ENCODE assay signal across 10 cellular contexts in the genomic region with DNA sequence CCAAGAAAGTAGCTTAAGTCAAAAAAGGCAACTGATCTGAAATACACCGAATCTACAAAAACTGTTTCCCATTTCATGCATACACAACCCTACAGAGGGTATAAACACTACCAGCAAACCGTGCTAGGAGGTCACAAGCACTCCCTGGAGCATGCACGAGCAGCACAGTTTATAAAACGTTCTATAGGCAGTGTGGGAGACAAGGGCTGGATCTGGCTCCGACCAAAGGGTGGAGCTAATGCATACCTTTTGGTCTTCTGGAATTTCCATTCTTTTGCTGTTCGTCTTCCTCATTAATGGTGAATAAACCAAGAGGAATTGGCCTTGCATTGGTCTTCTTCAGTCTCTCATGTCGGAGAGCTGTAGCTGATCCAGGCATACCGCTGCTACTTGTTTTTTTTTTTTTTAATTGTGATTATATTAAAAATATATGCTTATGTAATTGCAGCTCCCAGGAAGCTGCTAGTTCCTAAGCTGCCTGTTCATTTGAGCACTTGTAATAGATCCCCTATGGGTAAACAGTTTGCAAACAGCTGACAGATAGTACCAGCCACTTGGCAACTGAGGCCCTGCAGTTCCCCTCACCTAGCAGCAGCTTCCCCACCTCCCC. TPM values are rescaled to one million over a fixed set of nuclear protein-coding genes. Genes with fewer than 3 reads are reported as not detected.
DNase-seq lines count a peak whose midpoint lies in the region; ATAC-seq and TF ChIP-seq lines count a peak whose summit lies in the region.
"Had no signal": no experiment of that assay in that cellular context is flagged by ENCODE, and none has a peak within 500 bp of the region (broad histone marks: within the 10 kb centered on the region; RNA-seq: fewer than 3 reads in every experiment).

No MANE protein-coding gene starts in this region.

- H3K4me3 ChIP-seq in kidney epithelial cell (ENCODE audit: low read depth, low read length) (no peak overlapping the region), coronary artery (no peak overlapping the region)
- H3K4me3 ChIP-seq: ascending aorta, thoracic aorta had no signal

- no peak for TF ChIP-seq CTCF in VCaP (conservative IDR thresholded peaks at IDR 0.05)
- TF ChIP-seq CTCF in kidney epithelial cell (IDR thresholded peaks at IDR 0.05; ENCODE audit: insufficient read depth, low read length, poor library complexity, severe bottlenecking) = peak; percentile 5
- no peak for TF ChIP-seq CTCF in coronary artery (IDR thresholded peaks at IDR 0.05)

- H3K27ac ChIP-seq in VCaP (peak overlapping the region; percentile 44), coronary artery (no peak overlapping the region)
- H3K27ac ChIP-seq: ascending aorta, thoracic aorta had no signal

- no peaks in the 10 kb centered on the region for H3K27me3 ChIP-seq in kidney epithelial cell (ENCODE audit: control insufficient read depth, insufficient read depth, low read length)
- H3K27me3 ChIP-seq: ascending aorta had no signal

- no peaks in the 10 kb centered on the region for H3K36me3 ChIP-seq in kidney epithelial cell (ENCODE audit: control insufficient read depth, insufficient read depth, low read length)
- H3K36me3 ChIP-seq: ascending aorta, thoracic aorta had no signal

- no peak for ATAC-seq in HG03565 (IDR thresholded peaks at IDR 0.05; ENCODE audit: unreplicated experiment)

- DNase-seq in Ammon's horn (ENCODE audit: low spot score) (peak; percentile 62), HT-29 (ENCODE audit: low spot score) (peak; percentile 61), kidney epithelial cell (ENCODE audit: low read depth) (no peak), coronary artery (ENCODE audit: low spot score) (no peak), foreskin melanocyte (no peak), HuH-7 (ENCODE audit: low spot score) (no peak)

RNA-seq across cellular contexts. Expression of a gene that starts 24.5 kb away (rescaled TPM):
- 42.1 and 44.6 TPM in 2 replicates for total RNA-seq in HT-29 (2014; rRNA removed; shearing (Covaris generic))
- total RNA-seq in kidney epithelial cell = 16.0 and 17.6 TPM in 2 replicates
- total RNA-seq: ascending aorta had no signal

Comparison
In these comparisons a context has a peak if more than half of its experiments do, and no peak if none do; other contexts are left out.
1. DNase-seq: peak in Ammon's horn (single experiment) and HT-29 (single experiment); none in kidney epithelial cell (single experiment), coronary artery (single experiment), foreskin melanocyte (single experiment) and HuH-7 (single experiment).